ENCODE assay signal across 25 cellular contexts in the genomic region with DNA sequence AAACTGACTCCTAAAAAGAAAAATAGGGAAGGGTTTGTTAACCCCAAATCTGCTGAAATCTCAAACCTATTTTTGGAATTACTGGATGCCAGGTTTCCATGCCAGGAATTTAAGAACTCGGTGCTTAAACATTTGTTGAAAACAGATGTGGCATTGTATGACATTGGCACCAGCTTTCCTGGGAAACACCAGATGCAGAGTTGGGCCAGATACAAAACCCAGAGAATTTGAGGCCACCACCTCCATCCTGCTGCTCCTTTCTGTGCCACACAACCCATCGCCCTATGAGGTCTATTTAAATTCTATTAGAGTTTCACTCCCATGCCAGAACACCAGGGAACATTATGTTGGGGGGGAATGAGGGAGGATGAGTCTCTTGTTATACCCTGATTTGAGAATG.
DNase-seq lines count a peak whose midpoint lies in the region.
"Had no signal": no experiment of that assay in that cellular context is flagged by ENCODE, and none has a peak within 500 bp of the region (broad histone marks: within the 10 kb centered on the region; RNA-seq: fewer than 3 reads in every experiment).

No MANE protein-coding gene starts in this region.

- no peak overlapping the region for H2AK5ac ChIP-seq in trophoblast cell (ENCODE audit: low read length)

- H2AFZ ChIP-seq in trophoblast cell (ENCODE audit: insufficient read depth, low read length, poor library complexity): no peak overlapping the region
- H2AFZ ChIP-seq: GM23248 had no signal

- H3K79me1 ChIP-seq in trophoblast cell (ENCODE audit: low read length): no peaks in the 10 kb centered on the region

- no peaks in the 10 kb centered on the region for H3K36me3 ChIP-seq in CD8-positive, alpha-beta memory T cell (ENCODE audit: insufficient read depth, low read length)
- H3K36me3 ChIP-seq in trophoblast cell (ENCODE audit: control insufficient read depth in 1 of 2, insufficient read depth in 2 of 2, low read length in 2 of 2): no peaks in the 10 kb centered on the region
- H3K36me3 ChIP-seq: HAP-1 had no signal

- no peak overlapping the region for H3K14ac ChIP-seq in trophoblast cell (ENCODE audit: low read length)

- H3K4me3 ChIP-seq in CD8-positive, alpha-beta memory T cell (ENCODE audit: low read length): no peak overlapping the region
- no peak overlapping the region for H3K4me3 ChIP-seq in trophoblast cell (ENCODE audit: low read depth, low read length)
- H3K4me3 ChIP-seq: GM23248, HAP-1 had no signal

- no peak overlapping the region for H2BK12ac ChIP-seq in trophoblast cell (ENCODE audit: low read length)

- no peaks in the 10 kb centered on the region for H3K9me3 Mint-ChIP-seq in CD8-positive, alpha-beta memory T cell
- H3K9me3 Mint-ChIP-seq: CD14-positive monocyte had no signal

- H3K4ac ChIP-seq in trophoblast cell (ENCODE audit: low read depth, low read length): no peak overlapping the region

- H3K9ac ChIP-seq in trophoblast cell (ENCODE audit: low read length): no peak overlapping the region
- H3K9ac ChIP-seq: GM23248 had no signal

- DNase-seq in NCI-H2171 treated with DMSO at 0.1 percent for 48 hours (lab: John Stamatoyannopoulos, UW) (peak; percentile 9), NCI-H2171 (lab: John Stamatoyannopoulos, UW) (no peak), cerebellum (ENCODE audit: low spot score) (peak; percentile 1), occipital lobe (lab: John Stamatoyannopoulos, UW) (peak; percentile 17), COLO829 (ENCODE audit: low spot score) (no peak), NOMO-1 treated with dmso at 0.1 percent for 144 hours (lab: John Stamatoyannopoulos, UW; ENCODE audit: unreplicated experiment) (no peak), trophoblast cell (no peak)
- no peak for DNase-seq in CD8-positive, alpha-beta memory T cell
- DNase-seq: AML-193, COR-L47, DMS153, GF-D8, GM23248, IMR-90, NCI-H1436, NCI-H2081, NCI-H524, NCI-H82, PC-3, RPMI8226, SHP77 treated with DMSO at 0.1 percent for 48 hours had no signal

- H3K9me3 ChIP-seq in CD8-positive, alpha-beta memory T cell (ENCODE audit: low read length): no peaks in the 10 kb centered on the region
- no peaks in the 10 kb centered on the region for H3K9me3 ChIP-seq in trophoblast cell (ENCODE audit: insufficient read depth, low read depth, low read length)
- H3K9me3 ChIP-seq: HAP-1 had no signal

- H3K4me1 ChIP-seq in CD8-positive, alpha-beta memory T cell (ENCODE audit: insufficient read depth, low read length): no peaks in the 10 kb centered on the region
- H3K4me1 ChIP-seq in trophoblast cell (ENCODE audit: control insufficient read depth in 1 of 2, insufficient read depth in 2 of 2, low read length in 2 of 2): no peaks in the 10 kb centered on the region
- H3K4me1 ChIP-seq: HAP-1 had no signal

- H3K27ac Mint-ChIP-seq in CD8-positive, alpha-beta memory T cell: no peak overlapping the region
- H3K27ac Mint-ChIP-seq: CD14-positive monocyte had no signal

- no peak overlapping the region for H4K91ac ChIP-seq in trophoblast cell (ENCODE audit: low read depth, low read length)

- POLR2A ChIA-PET in CD8-positive, alpha-beta memory T cell (lab: Charles Lee): no interaction called here

- no peak overlapping the region for H4K12ac ChIP-seq in trophoblast cell (ENCODE audit: low read depth, low read length)

- no peak overlapping the region for H3K18ac ChIP-seq in trophoblast cell (ENCODE audit: low read length)

- no peak overlapping the region for H2BK120ac ChIP-seq in trophoblast cell (ENCODE audit: insufficient read depth, low read length, poor library complexity)

- H3K4me3 Mint-ChIP-seq in CD8-positive, alpha-beta memory T cell: no peak overlapping the region
- H3K4me3 Mint-ChIP-seq: CD14-positive monocyte had no signal

- CTCF ChIA-PET in CD8-positive, alpha-beta memory T cell (lab: Charles Lee): no interaction called here

- no peak overlapping the region for H3K23ac ChIP-seq in trophoblast cell (ENCODE audit: low read length)

- no CpG with 5 or more reads among the region's 2 CpGs for WGBS in trophoblast cell (ENCODE audit: extremely low coverage, insufficient coverage, insufficient read length)

- H3K79me2 ChIP-seq in trophoblast cell (ENCODE audit: control insufficient read depth, insufficient read depth, low read length, poor library complexity): no peaks in the 10 kb centered on the region

- no peak overlapping the region for H4K8ac ChIP-seq in trophoblast cell (ENCODE audit: low read depth, low read length)

- no peaks in the 10 kb centered on the region for H3K27me3 Mint-ChIP-seq in CD8-positive, alpha-beta memory T cell

- H3K27me3 ChIP-seq in CD8-positive, alpha-beta memory T cell (ENCODE audit: insufficient read depth, low read length, poor library complexity, severe bottlenecking): no peaks in the 10 kb centered on the region
- no peaks in the 10 kb centered on the region for H3K27me3 ChIP-seq in trophoblast cell (ENCODE audit: insufficient read depth, low read length)

- H3K36me3 Mint-ChIP-seq in CD8-positive, alpha-beta memory T cell: peaks cover 8 to 75% (median 15%) of the 10 kb centered on the region in 3 donors

- H3K27ac ChIP-seq in CD8-positive, alpha-beta memory T cell (ENCODE audit: low read depth, low read length): no peak overlapping the region
- H3K27ac ChIP-seq in trophoblast cell (ENCODE audit: low read depth, low read length): no peak overlapping the region
- H3K27ac ChIP-seq: 22Rv1, GM23248, HL-60 had no signal

- H3K4me1 Mint-ChIP-seq in CD8-positive, alpha-beta memory T cell: peaks cover 47 to 66% (median 55%) of the 10 kb centered on the region in 3 donors

- H2BK5ac ChIP-seq in trophoblast cell (ENCODE audit: low read depth, low read length, poor library complexity): no peak overlapping the region

- no peak overlapping the region for H3K4me2 ChIP-seq in trophoblast cell (ENCODE audit: low read length)

Comparison
In these comparisons a context has a peak if more than half of its experiments do, and no peak if none do; other contexts are left out.
1. DNase-seq: peak in NCI-H2171 treated with DMSO at 0.1 percent for 48 hours (single experiment), cerebellum (single experiment) and occipital lobe (single experiment); none in NCI-H2171 (single experiment), COLO829 (single experiment), NOMO-1 treated with dmso at 0.1 percent for 144 hours (single experiment), CD8-positive, alpha-beta memory T cell (0 of 5) and trophoblast cell (0 of 2).